ENCODE assay signal across 38 cellular contexts in genomic region chr19:47767349-47767748, GRCh38. TPM values are rescaled to one million over a fixed set of nuclear protein-coding genes. Genes with fewer than 3 reads are reported as not detected.
"Had no signal": no experiment of that assay in that cellular context is flagged by ENCODE, and none has a peak within 500 bp of the region (broad histone marks: within the 10 kb centered on the region; RNA-seq: fewer than 3 reads in every experiment).

No MANE protein-coding gene starts in this region.

- H3K4me1 ChIP-seq: adrenal gland, breast epithelium had no signal

- H3K27ac Mint-ChIP-seq: activated B cell treated with CpG ODN at 0.5 μM for 24 hours; activated CD4-positive, alpha-beta memory T cell treated with anti-CD3 and anti-CD28 coated beads for 36 hours; activated CD4-positive, alpha-beta T cell treated with anti-CD3 and anti-CD28 coated beads, Interleukin-2, amount 10 ng/mL, durations not matched to agents 24 days and 14 days; activated CD8-positive, alpha-beta T cell treated with anti-CD3 and anti-CD28 coated beads for 36 hours; activated naive CD4-positive, alpha-beta T cell treated with anti-CD3 and anti-CD28 coated beads, Interleukin-2, amount 10 ng/mL, durations not matched to agents 7 days and 5 days; activated naive CD4-positive, alpha-beta T cell treated with anti-CD3 and anti-CD28 coated beads, Interleukin-2, amount 50 U/mL, for 72 hours; activated naive CD8-positive, alpha-beta T cell treated with anti-CD3 and anti-CD28 coated beads for 36 hours; activated T-cell treated with anti-CD3 and anti-CD28 coated beads, Interleukin-2, amount 50 U/mL, for 72 hours; activated T-helper 1 cell treated with anti-CD3 and anti-CD28 coated beads, Interleukin-12 subunit alpha, Interleukin-12 subunit beta, Interleukin-2, Interleukin-4 antibody, amounts not matched to agents 30 ng/mL and 10 ng/mL and 1 ng/mL, durations not matched to agents 14 hours and 24 hours and 36 hours; activated T-helper 17 cell treated with anti-CD3 and anti-CD28 coated beads, Interleukin-2, amount 50 U/mL, for 72 hours; T-helper 1 cell treated with Interleukin-12 subunit alpha and Interleukin-12 subunit beta and Interleukin-4 antibody, amounts not matched to agents 30 μg/mL and 1 μg/mL, for 36 hours; T-helper 2 cell treated with Interferon-gamma antibody and Interleukin-4, amounts not matched to agents 5 μg/mL and 100 μg/mL, for 36 hours had no signal

- H3K4me3 Mint-ChIP-seq: activated B cell treated with CpG ODN at 0.5 μM for 24 hours; activated CD4-positive, alpha-beta memory T cell treated with anti-CD3 and anti-CD28 coated beads for 36 hours; activated CD4-positive, alpha-beta T cell treated with anti-CD3 and anti-CD28 coated beads, Interleukin-2, amount 10 ng/mL, durations not matched to agents 24 days and 14 days; activated CD8-positive, alpha-beta T cell treated with anti-CD3 and anti-CD28 coated beads for 36 hours; activated naive CD4-positive, alpha-beta T cell treated with anti-CD3 and anti-CD28 coated beads, Interleukin-2, amount 10 ng/mL, durations not matched to agents 7 days and 5 days; activated naive CD8-positive, alpha-beta T cell treated with anti-CD3 and anti-CD28 coated beads for 36 hours; activated T-cell treated with anti-CD3 and anti-CD28 coated beads, Interleukin-2, amount 50 U/mL, for 4 hours; activated T-cell treated with anti-CD3 and anti-CD28 coated beads, Interleukin-2, amount 50 U/mL, for 72 hours; activated T-helper 1 cell treated with anti-CD3 and anti-CD28 coated beads, Interleukin-12 subunit alpha, Interleukin-12 subunit beta, Interleukin-2, Interleukin-4 antibody, amounts not matched to agents 30 ng/mL and 10 ng/mL and 1 ng/mL, durations not matched to agents 14 hours and 24 hours and 36 hours; activated T-helper 17 cell treated with anti-CD3 and anti-CD28 coated beads, Interleukin-2, amount 50 U/mL, for 72 hours; T-helper 1 cell treated with Interleukin-12 subunit alpha and Interleukin-12 subunit beta and Interleukin-4 antibody, amounts not matched to agents 30 μg/mL and 1 μg/mL, for 36 hours; T-helper 2 cell treated with Interferon-gamma antibody and Interleukin-4, amounts not matched to agents 5 μg/mL and 100 μg/mL, for 36 hours had no signal

- H3K36me3 Mint-ChIP-seq: activated CD4-positive, alpha-beta memory T cell treated with anti-CD3 and anti-CD28 coated beads for 36 hours; activated naive CD4-positive, alpha-beta T cell treated with anti-CD3 and anti-CD28 coated beads, Interleukin-2, amount 10 ng/mL, durations not matched to agents 7 days and 5 days; activated naive CD4-positive, alpha-beta T cell treated with anti-CD3 and anti-CD28 coated beads, Interleukin-2, amount 50 U/mL, for 72 hours; activated naive CD8-positive, alpha-beta T cell treated with anti-CD3 and anti-CD28 coated beads for 36 hours had no signal

- H3K27me3 Mint-ChIP-seq: activated CD8-positive, alpha-beta T cell treated with anti-CD3 and anti-CD28 coated beads for 36 hours; activated naive CD8-positive, alpha-beta T cell treated with anti-CD3 and anti-CD28 coated beads for 36 hours; activated T-helper 17 cell treated with anti-CD3 and anti-CD28 coated beads, Interleukin-2, amount 50 U/mL, for 72 hours had no signal

- ATAC-seq: activated CD8-positive, alpha-beta T cell treated with anti-CD3 and anti-CD28 coated beads for 36 hours; activated naive CD4-positive, alpha-beta T cell treated with anti-CD3 and anti-CD28 coated beads, Interleukin-2, amount 50 U/mL, for 72 hours; activated T-cell treated with anti-CD3 and anti-CD28 coated beads, Interleukin-2, amount 50 U/mL, for 4 hours; activated T-cell treated with anti-CD3 and anti-CD28 coated beads, Interleukin-2, amount 50 U/mL, for 72 hours; activated T-helper 17 cell treated with anti-CD3 and anti-CD28 coated beads, Interleukin-2, amount 50 U/mL, for 72 hours; body of pancreas had no signal

- H3K9me3 ChIP-seq: adrenal gland, body of pancreas, breast epithelium had no signal

- DNase-seq: activated B cell treated with CpG ODN at 0.5 μM for 24 hours; activated CD4-positive, alpha-beta memory T cell treated with anti-CD3 and anti-CD28 coated beads for 36 hours; activated CD4-positive, alpha-beta T cell treated with anti-CD3 and anti-CD28 coated beads for 4 hours; activated CD4-positive, alpha-beta T cell treated with anti-CD3 and anti-CD28 coated beads, Interleukin-2, amount 10 ng/mL, durations not matched to agents 24 days and 14 days; activated CD4-positive, alpha-beta T cell treated with anti-CD3 and anti-CD28 coated beads, Interleukin-2, amount 50 U/mL, for 1 hour; activated CD4-positive, alpha-beta T cell treated with anti-CD3 and anti-CD28 coated beads, Interleukin-2, amount 50 U/mL, for 4 hours; activated CD4-positive, CD25-positive, alpha-beta regulatory T cell treated with anti-CD3 and anti-CD28 coated beads, Interleukin-2, amount 50 U/mL, for 72 hours; activated CD8-positive, alpha-beta memory T cell treated with anti-CD3 and anti-CD28 coated beads, Interleukin-2, amount 50 U/mL, for 4 hours; activated CD8-positive, alpha-beta T cell treated with anti-CD3 and anti-CD28 coated beads for 36 hours; activated effector memory CD4-positive, alpha-beta T cell treated with anti-CD3 and anti-CD28 coated beads, Interleukin-2, amount 50 U/mL, for 16 hours; activated gamma-delta T cell treated with Interleukin-2 at 50 U/mL for 16 hours; activated naive CD4-positive, alpha-beta T cell; activated naive CD4-positive, alpha-beta T cell treated with anti-CD3 and anti-CD28 coated beads, Interleukin-2, amount 10 ng/mL, durations not matched to agents 7 days and 5 days; activated naive CD8-positive, alpha-beta T cell treated with anti-CD3 and anti-CD28 coated beads for 36 hours; activated T-cell treated with anti-CD3 and anti-CD28 coated beads for 4 hours; activated T-cell treated with anti-CD3 and anti-CD28 coated beads, Interleukin-2, amount 50 U/mL, for 1 hour; activated T-cell treated with anti-CD3 and anti-CD28 coated beads, Interleukin-2, amount 50 U/mL, for 4 hours; activated T-cell treated with anti-CD3 and anti-CD28 coated beads, Interleukin-2, amount 50 U/mL, for 72 hours; adrenal gland; amniotic stem cell; aorta; body of pancreas; brain microvascular endothelial cell; central memory CD4-positive, alpha-beta T cell; T-helper 1 cell; T-helper 2 cell; T-helper 9 cell had no signal

- H3K27ac ChIP-seq: adrenal gland, body of pancreas, brain microvascular endothelial cell, breast epithelium, VCaP had no signal

- H3K4me1 Mint-ChIP-seq: activated B cell treated with CpG ODN at 0.5 μM for 24 hours; activated naive CD8-positive, alpha-beta T cell treated with anti-CD3 and anti-CD28 coated beads for 36 hours had no signal

- H3K36me3 ChIP-seq: adrenal gland, brain microvascular endothelial cell, breast epithelium had no signal

- H3K9me3 Mint-ChIP-seq: activated B cell treated with CpG ODN at 0.5 μM for 24 hours; activated CD4-positive, alpha-beta memory T cell treated with anti-CD3 and anti-CD28 coated beads for 36 hours; activated CD4-positive, alpha-beta T cell treated with anti-CD3 and anti-CD28 coated beads, Interleukin-2, amount 10 ng/mL, durations not matched to agents 24 days and 14 days; activated CD8-positive, alpha-beta T cell treated with anti-CD3 and anti-CD28 coated beads for 36 hours; activated naive CD4-positive, alpha-beta T cell treated with anti-CD3 and anti-CD28 coated beads, Interleukin-2, amount 10 ng/mL, durations not matched to agents 7 days and 5 days; activated naive CD8-positive, alpha-beta T cell treated with anti-CD3 and anti-CD28 coated beads for 36 hours; activated T-cell treated with anti-CD3 and anti-CD28 coated beads, Interleukin-2, amount 50 U/mL, for 4 hours; activated T-cell treated with anti-CD3 and anti-CD28 coated beads, Interleukin-2, amount 50 U/mL, for 72 hours; activated T-helper 1 cell treated with anti-CD3 and anti-CD28 coated beads, Interleukin-12 subunit alpha, Interleukin-12 subunit beta, Interleukin-2, Interleukin-4 antibody, amounts not matched to agents 30 ng/mL and 10 ng/mL and 1 ng/mL, durations not matched to agents 14 hours and 24 hours and 36 hours; activated T-helper 17 cell treated with anti-CD3 and anti-CD28 coated beads, Interleukin-2, amount 50 U/mL, for 72 hours; T-helper 1 cell treated with Interleukin-12 subunit alpha and Interleukin-12 subunit beta and Interleukin-4 antibody, amounts not matched to agents 30 μg/mL and 1 μg/mL, for 36 hours; T-helper 2 cell treated with Interferon-gamma antibody and Interleukin-4, amounts not matched to agents 5 μg/mL and 100 μg/mL, for 36 hours had no signal

- H3K4me3 ChIP-seq: adrenal gland, body of pancreas, breast epithelium had no signal

RNA-seq across cellular contexts. Expression of gene TPRX1, which starts 37.0 kb away (rescaled TPM):
- total RNA-seq: activated B cell treated with CpG ODN at 0.5 μM for 24 hours; activated CD4-positive, alpha-beta memory T cell treated with anti-CD3 and anti-CD28 coated beads for 36 hours; activated CD4-positive, alpha-beta T cell treated with anti-CD3 and anti-CD28 coated beads, Interleukin-2, amount 10 ng/mL, durations not matched to agents 24 days and 14 days; activated CD8-positive, alpha-beta memory T cell treated with anti-CD3 and anti-CD28 coated beads for 36 hours; activated CD8-positive, alpha-beta T cell treated with anti-CD3 and anti-CD28 coated beads for 36 hours; activated naive CD4-positive, alpha-beta T cell treated with anti-CD3 and anti-CD28 coated beads, Interleukin-2, amount 50 U/mL, for 72 hours; activated naive CD8-positive, alpha-beta T cell treated with anti-CD3 and anti-CD28 coated beads for 36 hours; activated T-cell treated with anti-CD3 and anti-CD28 coated beads, Interleukin-2, amount 50 U/mL, for 4 hours; activated T-cell treated with anti-CD3 and anti-CD28 coated beads, Interleukin-2, amount 50 U/mL, for 72 hours; activated T-helper 1 cell treated with anti-CD3 and anti-CD28 coated beads, Interleukin-12 subunit alpha, Interleukin-12 subunit beta, Interleukin-2, Interleukin-4 antibody, amounts not matched to agents 30 ng/mL and 10 ng/mL and 1 ng/mL, durations not matched to agents 14 hours and 24 hours and 36 hours; activated T-helper 17 cell treated with anti-CD3 and anti-CD28 coated beads, Interleukin-2, amount 50 U/mL, for 72 hours; adrenal gland; aorta; astrocyte; body of pancreas; breast epithelium; cardiac septum; cerebellum had no signal

RNA-seq across cellular contexts. Expression of gene EHD2, which starts 54.1 kb away (rescaled TPM):
- total RNA-seq: activated B cell treated with CpG ODN at 0.5 μM for 24 hours had no signal

RNA-seq across cellular contexts. Expression of gene CRX, which starts 54.4 kb away (rescaled TPM):
- total RNA-seq: activated B cell treated with CpG ODN at 0.5 μM for 24 hours; activated CD4-positive, alpha-beta memory T cell treated with anti-CD3 and anti-CD28 coated beads for 36 hours; activated CD4-positive, alpha-beta T cell treated with anti-CD3 and anti-CD28 coated beads, Interleukin-2, amount 10 ng/mL, durations not matched to agents 24 days and 14 days; activated CD8-positive, alpha-beta memory T cell treated with anti-CD3 and anti-CD28 coated beads for 36 hours; activated CD8-positive, alpha-beta T cell treated with anti-CD3 and anti-CD28 coated beads for 36 hours; activated naive CD4-positive, alpha-beta T cell treated with anti-CD3 and anti-CD28 coated beads, Interleukin-2, amount 50 U/mL, for 72 hours; activated naive CD8-positive, alpha-beta T cell treated with anti-CD3 and anti-CD28 coated beads for 36 hours; activated T-cell treated with anti-CD3 and anti-CD28 coated beads, Interleukin-2, amount 50 U/mL, for 4 hours; activated T-cell treated with anti-CD3 and anti-CD28 coated beads, Interleukin-2, amount 50 U/mL, for 72 hours; activated T-helper 1 cell treated with anti-CD3 and anti-CD28 coated beads, Interleukin-12 subunit alpha, Interleukin-12 subunit beta, Interleukin-2, Interleukin-4 antibody, amounts not matched to agents 30 ng/mL and 10 ng/mL and 1 ng/mL, durations not matched to agents 14 hours and 24 hours and 36 hours; adrenal gland; aorta; astrocyte; body of pancreas; breast epithelium; cardiac septum; cerebellum had no signal
